In the genomic region with DNA sequence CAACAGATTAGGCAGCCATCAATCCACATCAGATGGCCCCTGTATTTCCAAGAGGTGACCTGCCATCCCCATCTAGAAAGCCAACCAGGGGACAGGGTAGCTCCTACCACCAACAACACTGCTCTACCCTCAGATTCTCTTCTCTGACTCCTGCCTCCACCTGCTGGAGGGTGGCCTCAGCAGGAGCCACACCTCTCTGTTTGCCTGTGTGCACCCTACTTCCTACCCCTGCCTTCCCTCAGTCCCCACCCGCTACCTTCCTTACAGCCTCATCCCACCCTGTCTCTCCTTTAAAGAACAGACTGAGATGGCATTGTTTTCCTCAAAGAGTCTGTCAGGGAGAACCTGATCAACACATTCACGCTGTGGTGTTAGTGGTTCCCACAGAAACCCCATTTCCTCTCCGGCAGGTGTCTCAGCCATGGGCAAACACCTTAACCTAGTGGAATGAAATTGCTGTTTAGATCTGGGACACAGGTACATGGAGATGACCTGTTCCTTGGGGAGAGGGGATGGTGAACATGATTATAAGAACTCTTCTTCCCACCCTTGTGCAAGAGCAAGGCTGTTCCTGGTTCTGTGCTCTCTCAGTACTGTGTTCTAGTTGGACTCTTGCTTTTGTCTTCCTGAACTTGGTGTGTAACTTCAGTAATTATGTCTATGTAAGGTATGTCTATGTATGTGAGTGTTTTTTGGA, we compare ENCODE assay signal across 2 cellular contexts.
TF ChIP-seq lines count a peak whose summit lies in the region.

No MANE protein-coding gene starts in this region.

TF ChIP-seq in IMR-90, 13 proteins besides CTCF, POLR2A, EP300 and RAD21:
- TF ChIP-seq RFX5 (IDR thresholded peaks at IDR 0.05; ENCODE audit: low read depth, low read length) (no peak), MAFK (IDR thresholded peaks at IDR 0.05; ENCODE audit: low read depth, low read length) (no peak), CEBPB (IDR thresholded peaks at IDR 0.05; ENCODE audit: low read depth, low read length) (no peak), RCOR1 (IDR thresholded peaks at IDR 0.05; ENCODE audit: insufficient replicate concordance, low read length) (no peak), BHLHE40 (IDR thresholded peaks at IDR 0.05; ENCODE audit: low read depth, low read length) (no peak), NFE2L2 (IDR thresholded peaks at IDR 0.05; ENCODE audit: low read depth, low read length) (no peak), CHD1 (IDR thresholded peaks at IDR 0.05; ENCODE audit: low read depth, low read length) (no peak)
- TF ChIP-seq, protein P1, sequence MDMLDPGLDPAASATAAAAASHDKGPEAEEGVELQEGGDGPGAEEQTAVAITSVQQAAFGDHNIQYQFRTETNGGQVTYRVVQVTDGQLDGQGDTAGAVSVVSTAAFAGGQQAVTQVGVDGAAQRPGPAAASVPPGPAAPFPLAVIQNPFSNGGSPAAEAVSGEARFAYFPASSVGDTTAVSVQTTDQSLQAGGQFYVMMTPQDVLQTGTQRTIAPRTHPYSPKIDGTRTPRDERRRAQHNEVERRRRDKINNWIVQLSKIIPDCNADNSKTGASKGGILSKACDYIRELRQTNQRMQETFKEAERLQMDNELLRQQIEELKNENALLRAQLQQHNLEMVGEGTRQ (IDR thresholded peaks at IDR 0.05; ENCODE audit: low read depth, low read length) = no peak
- TF ChIP-seq, protein P2, sequence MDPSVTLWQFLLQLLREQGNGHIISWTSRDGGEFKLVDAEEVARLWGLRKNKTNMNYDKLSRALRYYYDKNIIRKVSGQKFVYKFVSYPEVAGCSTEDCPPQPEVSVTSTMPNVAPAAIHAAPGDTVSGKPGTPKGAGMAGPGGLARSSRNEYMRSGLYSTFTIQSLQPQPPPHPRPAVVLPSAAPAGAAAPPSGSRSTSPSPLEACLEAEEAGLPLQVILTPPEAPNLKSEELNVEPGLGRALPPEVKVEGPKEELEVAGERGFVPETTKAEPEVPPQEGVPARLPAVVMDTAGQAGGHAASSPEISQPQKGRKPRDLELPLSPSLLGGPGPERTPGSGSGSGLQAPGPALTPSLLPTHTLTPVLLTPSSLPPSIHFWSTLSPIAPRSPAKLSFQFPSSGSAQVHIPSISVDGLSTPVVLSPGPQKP (IDR thresholded peaks at IDR 0.05; ENCODE audit: borderline replicate concordance, low read depth, low read length) = no peak

TF ChIP-seq in K562, 482 proteins besides CTCF, POLR2A, EP300 and RAD21:
- TF ChIP-seq KLF1 (tag; IDR thresholded peaks at IDR 0.05) (no peak), PHF21A (IDR thresholded peaks at IDR 0.05; ENCODE audit: borderline replicate concordance, low read depth) (no peak)
